In the genomic region with DNA sequence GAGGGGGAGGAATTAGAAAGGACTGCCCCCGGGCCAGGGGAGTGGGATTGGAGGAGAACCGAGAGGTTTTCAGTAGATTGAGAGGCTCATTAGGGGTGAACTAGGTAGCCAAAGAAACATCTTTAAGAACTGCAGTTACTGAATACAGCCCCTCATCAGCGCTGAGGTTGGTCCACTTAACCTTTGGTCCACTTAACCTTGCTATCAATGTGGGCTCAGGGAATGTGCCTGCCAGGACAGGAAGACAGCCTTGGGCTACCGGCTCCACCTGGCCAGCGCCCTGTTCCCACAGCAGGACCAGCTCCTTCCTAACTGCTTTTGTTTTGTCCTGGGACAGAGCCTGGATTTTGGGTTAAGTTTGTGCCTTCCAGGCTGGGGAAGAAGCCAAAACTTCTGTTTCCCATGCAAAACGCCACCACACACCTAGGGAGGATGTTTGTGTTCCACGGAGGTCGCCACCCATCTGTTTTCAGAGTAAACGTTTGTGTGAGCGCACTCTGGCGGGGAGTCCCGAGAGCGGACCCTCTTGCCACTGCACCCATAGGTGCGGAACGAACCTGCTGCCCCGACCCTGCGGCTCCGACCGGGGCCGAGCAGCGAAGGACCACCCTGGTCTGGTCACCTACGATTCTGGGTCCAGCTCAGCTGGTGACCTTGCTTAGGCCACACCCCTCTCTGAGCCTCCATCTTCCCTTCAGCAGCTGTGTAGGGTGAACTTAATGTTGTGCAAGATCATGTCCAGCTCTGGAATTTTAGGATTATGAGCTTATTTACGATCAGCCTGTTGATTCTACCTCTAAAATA, we compare ENCODE assay signal across 1 cellular context.
TF ChIP-seq lines count a peak whose summit lies in the region.

No MANE protein-coding gene starts in this region.

TF ChIP-seq in HepG2, 621 proteins besides CTCF, POLR2A, EP300 and RAD21 (continued from another document and continues in another):
- TF ChIP-seq, protein P1, sequence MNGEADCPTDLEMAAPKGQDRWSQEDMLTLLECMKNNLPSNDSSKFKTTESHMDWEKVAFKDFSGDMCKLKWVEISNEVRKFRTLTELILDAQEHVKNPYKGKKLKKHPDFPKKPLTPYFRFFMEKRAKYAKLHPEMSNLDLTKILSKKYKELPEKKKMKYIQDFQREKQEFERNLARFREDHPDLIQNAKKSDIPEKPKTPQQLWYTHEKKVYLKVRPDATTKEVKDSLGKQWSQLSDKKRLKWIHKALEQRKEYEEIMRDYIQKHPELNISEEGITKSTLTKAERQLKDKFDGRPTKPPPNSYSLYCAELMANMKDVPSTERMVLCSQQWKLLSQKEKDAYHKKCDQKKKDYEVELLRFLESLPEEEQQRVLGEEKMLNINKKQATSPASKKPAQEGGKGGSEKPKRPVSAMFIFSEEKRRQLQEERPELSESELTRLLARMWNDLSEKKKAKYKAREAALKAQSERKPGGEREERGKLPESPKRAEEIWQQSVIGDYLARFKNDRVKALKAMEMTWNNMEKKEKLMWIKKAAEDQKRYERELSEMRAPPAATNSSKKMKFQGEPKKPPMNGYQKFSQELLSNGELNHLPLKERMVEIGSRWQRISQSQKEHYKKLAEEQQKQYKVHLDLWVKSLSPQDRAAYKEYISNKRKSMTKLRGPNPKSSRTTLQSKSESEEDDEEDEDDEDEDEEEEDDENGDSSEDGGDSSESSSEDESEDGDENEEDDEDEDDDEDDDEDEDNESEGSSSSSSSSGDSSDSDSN (CRISPR knock-in tag; IDR thresholded peaks at IDR 0.05) = peak; percentile 66
- no peak for TF ChIP-seq MAFK (conservative IDR thresholded peaks at IDR 0.05 in 1 of 2, IDR thresholded peaks at IDR 0.05 in 1 of 2; ENCODE audit: low read length in 2 of 2)
- TF ChIP-seq, protein P2, sequence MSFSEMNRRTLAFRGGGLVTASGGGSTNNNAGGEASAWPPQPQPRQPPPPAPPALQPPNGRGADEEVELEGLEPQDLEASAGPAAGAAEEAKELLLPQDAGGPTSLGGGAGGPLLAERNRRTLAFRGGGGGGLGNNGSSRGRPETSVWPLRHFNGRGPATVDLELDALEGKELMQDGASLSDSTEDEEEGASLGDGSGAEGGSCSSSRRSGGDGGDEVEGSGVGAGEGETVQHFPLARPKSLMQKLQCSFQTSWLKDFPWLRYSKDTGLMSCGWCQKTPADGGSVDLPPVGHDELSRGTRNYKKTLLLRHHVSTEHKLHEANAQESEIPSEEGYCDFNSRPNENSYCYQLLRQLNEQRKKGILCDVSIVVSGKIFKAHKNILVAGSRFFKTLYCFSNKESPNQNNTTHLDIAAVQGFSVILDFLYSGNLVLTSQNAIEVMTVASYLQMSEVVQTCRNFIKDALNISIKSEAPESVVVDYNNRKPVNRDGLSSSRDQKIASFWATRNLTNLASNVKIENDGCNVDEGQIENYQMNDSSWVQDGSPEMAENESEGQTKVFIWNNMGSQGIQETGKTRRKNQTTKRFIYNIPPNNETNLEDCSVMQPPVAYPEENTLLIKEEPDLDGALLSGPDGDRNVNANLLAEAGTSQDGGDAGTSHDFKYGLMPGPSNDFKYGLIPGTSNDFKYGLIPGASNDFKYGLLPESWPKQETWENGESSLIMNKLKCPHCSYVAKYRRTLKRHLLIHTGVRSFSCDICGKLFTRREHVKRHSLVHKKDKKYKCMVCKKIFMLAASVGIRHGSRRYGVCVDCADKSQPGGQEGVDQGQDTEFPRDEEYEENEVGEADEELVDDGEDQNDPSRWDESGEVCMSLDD (CRISPR knock-in tag; IDR thresholded peaks at IDR 0.05; ENCODE audit: borderline replicate concordance) = no peak
- no peak for TF ChIP-seq SIX1 (CRISPR knock-in tag; IDR thresholded peaks at IDR 0.05; ENCODE audit: borderline replicate concordance)
- TF ChIP-seq THAP11 (CRISPR knock-in tag; IDR thresholded peaks at IDR 0.05) = peak; percentile 87
- TF ChIP-seq, protein P3, sequence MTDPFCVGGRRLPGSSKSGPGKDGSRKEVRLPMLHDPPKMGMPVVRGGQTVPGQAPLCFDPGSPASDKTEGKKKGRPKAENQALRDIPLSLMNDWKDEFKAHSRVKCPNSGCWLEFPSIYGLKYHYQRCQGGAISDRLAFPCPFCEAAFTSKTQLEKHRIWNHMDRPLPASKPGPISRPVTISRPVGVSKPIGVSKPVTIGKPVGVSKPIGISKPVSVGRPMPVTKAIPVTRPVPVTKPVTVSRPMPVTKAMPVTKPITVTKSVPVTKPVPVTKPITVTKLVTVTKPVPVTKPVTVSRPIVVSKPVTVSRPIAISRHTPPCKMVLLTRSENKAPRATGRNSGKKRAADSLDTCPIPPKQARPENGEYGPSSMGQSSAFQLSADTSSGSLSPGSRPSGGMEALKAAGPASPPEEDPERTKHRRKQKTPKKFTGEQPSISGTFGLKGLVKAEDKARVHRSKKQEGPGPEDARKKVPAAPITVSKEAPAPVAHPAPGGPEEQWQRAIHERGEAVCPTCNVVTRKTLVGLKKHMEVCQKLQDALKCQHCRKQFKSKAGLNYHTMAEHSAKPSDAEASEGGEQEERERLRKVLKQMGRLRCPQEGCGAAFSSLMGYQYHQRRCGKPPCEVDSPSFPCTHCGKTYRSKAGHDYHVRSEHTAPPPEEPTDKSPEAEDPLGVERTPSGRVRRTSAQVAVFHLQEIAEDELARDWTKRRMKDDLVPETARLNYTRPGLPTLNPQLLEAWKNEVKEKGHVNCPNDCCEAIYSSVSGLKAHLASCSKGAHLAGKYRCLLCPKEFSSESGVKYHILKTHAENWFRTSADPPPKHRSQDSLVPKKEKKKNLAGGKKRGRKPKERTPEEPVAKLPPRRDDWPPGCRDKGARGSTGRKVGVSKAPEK (CRISPR knock-in tag; IDR thresholded peaks at IDR 0.05; ENCODE audit: borderline replicate concordance) = no peak
- no peak for TF ChIP-seq ZNF720 (CRISPR knock-in tag; IDR thresholded peaks at IDR 0.05)
- no peak for TF ChIP-seq ATF7 (IDR thresholded peaks at IDR 0.05)
- no peak for TF ChIP-seq ATF7 (CRISPR knock-in tag; IDR thresholded peaks at IDR 0.05)
- TF ChIP-seq, protein P4, sequence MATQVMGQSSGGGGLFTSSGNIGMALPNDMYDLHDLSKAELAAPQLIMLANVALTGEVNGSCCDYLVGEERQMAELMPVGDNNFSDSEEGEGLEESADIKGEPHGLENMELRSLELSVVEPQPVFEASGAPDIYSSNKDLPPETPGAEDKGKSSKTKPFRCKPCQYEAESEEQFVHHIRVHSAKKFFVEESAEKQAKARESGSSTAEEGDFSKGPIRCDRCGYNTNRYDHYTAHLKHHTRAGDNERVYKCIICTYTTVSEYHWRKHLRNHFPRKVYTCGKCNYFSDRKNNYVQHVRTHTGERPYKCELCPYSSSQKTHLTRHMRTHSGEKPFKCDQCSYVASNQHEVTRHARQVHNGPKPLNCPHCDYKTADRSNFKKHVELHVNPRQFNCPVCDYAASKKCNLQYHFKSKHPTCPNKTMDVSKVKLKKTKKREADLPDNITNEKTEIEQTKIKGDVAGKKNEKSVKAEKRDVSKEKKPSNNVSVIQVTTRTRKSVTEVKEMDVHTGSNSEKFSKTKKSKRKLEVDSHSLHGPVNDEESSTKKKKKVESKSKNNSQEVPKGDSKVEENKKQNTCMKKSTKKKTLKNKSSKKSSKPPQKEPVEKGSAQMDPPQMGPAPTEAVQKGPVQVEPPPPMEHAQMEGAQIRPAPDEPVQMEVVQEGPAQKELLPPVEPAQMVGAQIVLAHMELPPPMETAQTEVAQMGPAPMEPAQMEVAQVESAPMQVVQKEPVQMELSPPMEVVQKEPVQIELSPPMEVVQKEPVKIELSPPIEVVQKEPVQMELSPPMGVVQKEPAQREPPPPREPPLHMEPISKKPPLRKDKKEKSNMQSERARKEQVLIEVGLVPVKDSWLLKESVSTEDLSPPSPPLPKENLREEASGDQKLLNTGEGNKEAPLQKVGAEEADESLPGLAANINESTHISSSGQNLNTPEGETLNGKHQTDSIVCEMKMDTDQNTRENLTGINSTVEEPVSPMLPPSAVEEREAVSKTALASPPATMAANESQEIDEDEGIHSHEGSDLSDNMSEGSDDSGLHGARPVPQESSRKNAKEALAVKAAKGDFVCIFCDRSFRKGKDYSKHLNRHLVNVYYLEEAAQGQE (IDR thresholded peaks at IDR 0.05; ENCODE audit: borderline replicate concordance in 1 of 2, low read depth in 1 of 2, low read length in 2 of 2) = no peak
- peak; percentile 78; the same call in 1 of the 2 replicates for TF ChIP-seq KDM2A (CRISPR knock-in tag; IDR thresholded peaks at IDR 0.05; ENCODE audit: borderline replicate concordance, low read depth)
- 0 out of 2 replicates have a peak, but pooled peaks have one; percentile 15 for TF ChIP-seq ZNF782 (CRISPR knock-in tag; IDR thresholded peaks at IDR 0.05; ENCODE audit: borderline replicate concordance)
- TF ChIP-seq FOXA1 (IDR thresholded peaks at IDR 0.05) = no peak
- no peak for TF ChIP-seq FOXA1 (CRISPR knock-in tag; IDR thresholded peaks at IDR 0.05)
- TF ChIP-seq NR2C2 (CRISPR knock-in tag; IDR thresholded peaks at IDR 0.05; ENCODE audit: borderline replicate concordance) = peak; percentile 89
- TF ChIP-seq MBD4 (IDR thresholded peaks at IDR 0.05; ENCODE audit: borderline replicate concordance, low read length) = no peak
- TF ChIP-seq ZNF274 (CRISPR knock-in tag; IDR thresholded peaks at IDR 0.05) = peak; percentile 78; the same call in 1 of the 2 replicates
- peak; percentile 86 for TF ChIP-seq ZNF547 (CRISPR knock-in tag; IDR thresholded peaks at IDR 0.05)
- TF ChIP-seq, protein P5, sequence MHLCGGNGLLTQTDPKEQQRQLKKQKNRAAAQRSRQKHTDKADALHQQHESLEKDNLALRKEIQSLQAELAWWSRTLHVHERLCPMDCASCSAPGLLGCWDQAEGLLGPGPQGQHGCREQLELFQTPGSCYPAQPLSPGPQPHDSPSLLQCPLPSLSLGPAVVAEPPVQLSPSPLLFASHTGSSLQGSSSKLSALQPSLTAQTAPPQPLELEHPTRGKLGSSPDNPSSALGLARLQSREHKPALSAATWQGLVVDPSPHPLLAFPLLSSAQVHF (CRISPR knock-in tag; IDR thresholded peaks at IDR 0.05) = no peak
- TF ChIP-seq ZNF598 (CRISPR knock-in tag; IDR thresholded peaks at IDR 0.05; ENCODE audit: borderline replicate concordance) = peak; percentile 89; the same call in 1 of the 2 replicates
- TF ChIP-seq GATA4 (IDR thresholded peaks at IDR 0.05; ENCODE audit: borderline replicate concordance, low read depth) = no peak
- TF ChIP-seq IKZF1 (IDR thresholded peaks at IDR 0.05) = no peak
- TF ChIP-seq TRIM24 (CRISPR knock-in tag; IDR thresholded peaks at IDR 0.05) = no peak
- no peak for TF ChIP-seq ZNF446 (CRISPR knock-in tag; IDR thresholded peaks at IDR 0.05)
- TF ChIP-seq RELA (CRISPR knock-in tag; IDR thresholded peaks at IDR 0.05) = 0 out of 2 replicates have a peak, but pooled peaks have one; percentile 22
- TF ChIP-seq, protein P6, sequence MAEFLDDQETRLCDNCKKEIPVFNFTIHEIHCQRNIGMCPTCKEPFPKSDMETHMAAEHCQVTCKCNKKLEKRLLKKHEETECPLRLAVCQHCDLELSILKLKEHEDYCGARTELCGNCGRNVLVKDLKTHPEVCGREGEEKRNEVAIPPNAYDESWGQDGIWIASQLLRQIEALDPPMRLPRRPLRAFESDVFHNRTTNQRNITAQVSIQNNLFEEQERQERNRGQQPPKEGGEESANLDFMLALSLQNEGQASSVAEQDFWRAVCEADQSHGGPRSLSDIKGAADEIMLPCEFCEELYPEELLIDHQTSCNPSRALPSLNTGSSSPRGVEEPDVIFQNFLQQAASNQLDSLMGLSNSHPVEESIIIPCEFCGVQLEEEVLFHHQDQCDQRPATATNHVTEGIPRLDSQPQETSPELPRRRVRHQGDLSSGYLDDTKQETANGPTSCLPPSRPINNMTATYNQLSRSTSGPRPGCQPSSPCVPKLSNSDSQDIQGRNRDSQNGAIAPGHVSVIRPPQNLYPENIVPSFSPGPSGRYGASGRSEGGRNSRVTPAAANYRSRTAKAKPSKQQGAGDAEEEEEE (CRISPR knock-in tag; IDR thresholded peaks at IDR 0.05; ENCODE audit: borderline replicate concordance) = no peak; the same call in 1 of the 2 replicates
- TF ChIP-seq MEIS2 (CRISPR knock-in tag; IDR thresholded peaks at IDR 0.05) = peak; percentile 83
- TF ChIP-seq BHLHE40 (IDR thresholded peaks at IDR 0.05; ENCODE audit: low read length) = no peak
- TF ChIP-seq, protein P7, sequence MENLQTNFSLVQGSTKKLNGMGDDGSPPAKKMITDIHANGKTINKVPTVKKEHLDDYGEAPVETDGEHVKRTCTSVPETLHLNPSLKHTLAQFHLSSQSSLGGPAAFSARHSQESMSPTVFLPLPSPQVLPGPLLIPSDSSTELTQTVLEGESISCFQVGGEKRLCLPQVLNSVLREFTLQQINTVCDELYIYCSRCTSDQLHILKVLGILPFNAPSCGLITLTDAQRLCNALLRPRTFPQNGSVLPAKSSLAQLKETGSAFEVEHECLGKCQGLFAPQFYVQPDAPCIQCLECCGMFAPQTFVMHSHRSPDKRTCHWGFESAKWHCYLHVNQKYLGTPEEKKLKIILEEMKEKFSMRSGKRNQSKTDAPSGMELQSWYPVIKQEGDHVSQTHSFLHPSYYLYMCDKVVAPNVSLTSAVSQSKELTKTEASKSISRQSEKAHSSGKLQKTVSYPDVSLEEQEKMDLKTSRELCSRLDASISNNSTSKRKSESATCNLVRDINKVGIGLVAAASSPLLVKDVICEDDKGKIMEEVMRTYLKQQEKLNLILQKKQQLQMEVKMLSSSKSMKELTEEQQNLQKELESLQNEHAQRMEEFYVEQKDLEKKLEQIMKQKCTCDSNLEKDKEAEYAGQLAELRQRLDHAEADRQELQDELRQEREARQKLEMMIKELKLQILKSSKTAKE (CRISPR knock-in tag; IDR thresholded peaks at IDR 0.05; ENCODE audit: borderline replicate concordance) = no peak
- peak; percentile 37; the same call in 1 of the 2 replicates for TF ChIP-seq ZNF747 (CRISPR knock-in tag; IDR thresholded peaks at IDR 0.05; ENCODE audit: borderline replicate concordance)
- TF ChIP-seq ZNF768 (CRISPR knock-in tag; IDR thresholded peaks at IDR 0.05) = peak; percentile 62; the same call in 1 of the 2 replicates
- TF ChIP-seq YEATS2 (CRISPR knock-in tag; IDR thresholded peaks at IDR 0.05; ENCODE audit: borderline replicate concordance) = no peak
- TF ChIP-seq SCMH1 (CRISPR knock-in tag; IDR thresholded peaks at IDR 0.05; ENCODE audit: borderline replicate concordance) = no peak
- TF ChIP-seq, protein P8, sequence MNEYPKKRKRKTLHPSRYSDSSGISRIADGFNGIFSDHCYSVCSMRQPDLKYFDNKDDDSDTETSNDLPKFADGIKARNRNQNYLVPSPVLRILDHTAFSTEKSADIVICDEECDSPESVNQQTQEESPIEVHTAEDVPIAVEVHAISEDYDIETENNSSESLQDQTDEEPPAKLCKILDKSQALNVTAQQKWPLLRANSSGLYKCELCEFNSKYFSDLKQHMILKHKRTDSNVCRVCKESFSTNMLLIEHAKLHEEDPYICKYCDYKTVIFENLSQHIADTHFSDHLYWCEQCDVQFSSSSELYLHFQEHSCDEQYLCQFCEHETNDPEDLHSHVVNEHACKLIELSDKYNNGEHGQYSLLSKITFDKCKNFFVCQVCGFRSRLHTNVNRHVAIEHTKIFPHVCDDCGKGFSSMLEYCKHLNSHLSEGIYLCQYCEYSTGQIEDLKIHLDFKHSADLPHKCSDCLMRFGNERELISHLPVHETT (CRISPR knock-in tag; conservative IDR thresholded peaks at IDR 0.05) = no peak
- TF ChIP-seq ZNF839 (CRISPR knock-in tag; IDR thresholded peaks at IDR 0.05; ENCODE audit: borderline replicate concordance) = no peak
- peak; percentile 50; the same call in 1 of the 2 replicates for TF ChIP-seq ZNF629 (CRISPR knock-in tag; conservative IDR thresholded peaks at IDR 0.05)
- no peak for TF ChIP-seq TBL1XR1 (IDR thresholded peaks at IDR 0.05; ENCODE audit: borderline replicate concordance, low read length, partially characterized antibody)
